16 cellular contexts compared by ENCODE assay signal in genomic region chr3:567488-568173, GRCh38.
DNase-seq lines count a peak whose midpoint lies in the region; ATAC-seq and TF ChIP-seq lines count a peak whose summit lies in the region.
"Had no signal": no experiment of that assay in that cellular context is flagged by ENCODE, and none has a peak within 500 bp of the region (broad histone marks: within the 10 kb centered on the region; RNA-seq: fewer than 3 reads in every experiment).

No MANE protein-coding gene starts in this region.

- H4K8ac ChIP-seq in IMR-90 (ENCODE audit: low read depth in 2 of 2, low read length in 2 of 2): no peak overlapping the region

- H3K56ac ChIP-seq in IMR-90 (ENCODE audit: extremely low read depth, insufficient read depth, low read length): no peak overlapping the region

- no peak overlapping the region for H2BK20ac ChIP-seq in IMR-90 (ENCODE audit: low read depth, low read length)

- no peak overlapping the region for H2AK9ac ChIP-seq in IMR-90 (replicated peaks; ENCODE audit: low read depth, low read length, poor library complexity)

- H3K4me1 ChIP-seq in IMR-90 (ENCODE audit: control insufficient read depth, insufficient read depth, low read length): no peaks in the 10 kb centered on the region
- H3K4me1 ChIP-seq: Caco-2 had no signal

- peak; percentile 76 for DNase-seq in DMS 273 (lab: John Stamatoyannopoulos, UW; ENCODE audit: unreplicated experiment)
- DNase-seq in IMR-90: no peak
- DNase-seq in OCI-M1 (lab: John Stamatoyannopoulos, UW): peak; percentile 17
- no peak for DNase-seq in SKM-1 treated with dmso at 0.1 percent for 144 hours (lab: John Stamatoyannopoulos, UW; ENCODE audit: unreplicated experiment)
- DNase-seq in ecto neural progenitor cell (ENCODE audit: low spot score): no peak
- DNase-seq in mesenteric fat pad (ENCODE audit: low spot score): no peak
- DNase-seq: AML-193; Caco-2; CD4-positive, alpha-beta T cell; DMS79 treated with DMSO at 0.1 percent for 48 hours; GF-D8; HCEC 1CT had no signal

- H3K14ac ChIP-seq in IMR-90 (replicated peaks; ENCODE audit: low read depth, low read length): no peak overlapping the region

- H3K27me3 ChIP-seq in IMR-90 (ENCODE audit: control insufficient read depth, insufficient read depth, low read length) (no peaks in the 10 kb centered on the region), neural cell (ENCODE audit: insufficient read depth, low read depth, low read length) (no peaks in the 10 kb centered on the region)

- H3K36me3 ChIP-seq in IMR-90 (ENCODE audit: control insufficient read depth, insufficient read depth, low read length): no peaks in the 10 kb centered on the region
- no peaks in the 10 kb centered on the region for H3K36me3 ChIP-seq in neural cell (ENCODE audit: insufficient read depth, low read length)

- no peaks in the 10 kb centered on the region for H3K9me1 ChIP-seq in IMR-90 (ENCODE audit: insufficient read depth, low read length)

- dilution Hi-C loops in IMR-90 (cut with HindIII; ENCODE audit: low sequenced_read_pairs, unreplicated experiment): no loop called here

- H3K9me3 ChIP-seq in IMR-90 (ENCODE audit: control insufficient read depth, insufficient read depth, low read length) (0 out of 2 replicates have a peak, but pooled peaks cover 2% of the 10 kb centered on the region), neural cell (ENCODE audit: low read length) (no peaks in the 10 kb centered on the region)
- H3K9me3 ChIP-seq: Caco-2 had no signal

- no peak overlapping the region for H4K5ac ChIP-seq in IMR-90 (ENCODE audit: low read depth, low read length)

- TF ChIP-seq EP300 in neural cell (conservative IDR thresholded peaks at IDR 0.05; ENCODE audit: poor library complexity, severe bottlenecking): peak; percentile 46

- H3K4me3 ChIP-seq in IMR-90 (ENCODE audit: insufficient read depth, low read depth, low read length) (no peak overlapping the region), neural cell (ENCODE audit: low read length) (no peak overlapping the region)
- H3K4me3 ChIP-seq: GM23338 had no signal

- no peaks in the 10 kb centered on the region for H3K79me1 ChIP-seq in IMR-90 (ENCODE audit: low read depth in 1 of 2, low read length in 2 of 2)

- H3K9ac ChIP-seq in IMR-90 (ENCODE audit: low read depth, low read length) (no peak overlapping the region), neural cell (ENCODE audit: low read length) (no peak overlapping the region)

- H4K20me1 ChIP-seq in IMR-90 (ENCODE audit: insufficient read depth, low read length) (no peaks in the 10 kb centered on the region), neural cell (ENCODE audit: insufficient read depth) (no peaks in the 10 kb centered on the region)

- no peak overlapping the region for H3K23ac ChIP-seq in IMR-90 (ENCODE audit: low read depth, low read length)

- H2BK120ac ChIP-seq in IMR-90 (ENCODE audit: low read depth, low read length): no peak overlapping the region

- TF ChIP-seq POLR2A in IMR-90 (IDR thresholded peaks at IDR 0.05; ENCODE audit: low read depth, low read length): no peak

- in situ Hi-C loops in IMR-90 (cut with MboI; ENCODE audit: low sequenced_read_pairs): no loop called here

- no peaks in the 10 kb centered on the region for H3K79me2 ChIP-seq in neural cell (replicated peaks; ENCODE audit: insufficient read depth, low read length)

- H2AFZ ChIP-seq in IMR-90 (replicated peaks; ENCODE audit: low read length, poor library complexity): no peak overlapping the region
- H2AFZ ChIP-seq in neural cell (ENCODE audit: low read depth, low read length): no peak overlapping the region
- H2AFZ ChIP-seq: GM23338 had no signal

- TF ChIP-seq CTCF in IMR-90 (conservative IDR thresholded peaks at IDR 0.05; ENCODE audit: low read depth, low read length) (no peak), neural cell (IDR thresholded peaks at IDR 0.05; ENCODE audit: poor library complexity, severe bottlenecking) (no peak)

- H3K18ac ChIP-seq in IMR-90 (ENCODE audit: low read depth, low read length): no peak overlapping the region

- WGBS in IMR-90 (ENCODE audit: extremely low coverage in 2 of 2, insufficient read length in 1 of 2), 2 experiments: no CpG with 5 or more reads among the region's 5 CpGs

- no peaks in the 10 kb centered on the region for H3K9me2 ChIP-seq in neural cell (ENCODE audit: insufficient read depth, low read length)

- H2BK5ac ChIP-seq in IMR-90 (ENCODE audit: low read depth, low read length, poor library complexity, severe bottlenecking): no peak overlapping the region

- H2BK15ac ChIP-seq in IMR-90 (ENCODE audit: low read depth, low read length): no peak overlapping the region

- ATAC-seq in IMR-90 (ENCODE audit: low read depth): no peak
- ATAC-seq: GM23338 had no signal

- POLR2A ChIA-PET in IMR-90 (lab: Charles Lee; ENCODE audit: unreplicated experiment): no interaction called here

- H2AK5ac ChIP-seq in IMR-90 (ENCODE audit: low read depth, low read length): no peak overlapping the region

- H3K27ac ChIP-seq in IMR-90 (ENCODE audit: insufficient read depth, low read length) (no peak overlapping the region), neural cell (ENCODE audit: low read length) (peak overlapping the region; percentile 21)
- H3K27ac ChIP-seq: C4-2B, HL-60 had no signal

- intact Hi-C loops in IMR-90 (cut with micrococcal nuclease): no loop called here

- no peak overlapping the region for H3K4ac ChIP-seq in IMR-90 (ENCODE audit: low read depth, low read length)

- no peak overlapping the region for H4K91ac ChIP-seq in IMR-90 (ENCODE audit: insufficient read depth, low read depth, low read length)

- BruUV-seq in IMR-90 (replicated peaks; lab: Mats Ljungman, UMichigan): no TSS peak

- CTCF ChIA-PET in IMR-90 (lab: Yijun Ruan, JAX): no interaction called here

- H3K4me2 ChIP-seq in IMR-90 (ENCODE audit: low read depth, low read length) (no peak overlapping the region), neural cell (ENCODE audit: low read length) (peak overlapping the region; percentile 1)
- H3K4me2 ChIP-seq: GM23338 had no signal

- no peaks in the 10 kb centered on the region for H3F3A ChIP-seq in neural cell (ENCODE audit: insufficient read depth, low read length, poor library complexity, severe bottlenecking)

- no peak for TF ChIP-seq RAD21 in IMR-90 (IDR thresholded peaks at IDR 0.05; ENCODE audit: low read length)
- no peak for TF ChIP-seq RAD21 in neural cell (conservative IDR thresholded peaks at IDR 0.05)

TF ChIP-seq in IMR-90, 13 proteins besides CTCF, POLR2A, EP300 and RAD21:
- TF ChIP-seq NFE2L2 (IDR thresholded peaks at IDR 0.05; ENCODE audit: low read depth, low read length) (peak; percentile 56), ELK1 (IDR thresholded peaks at IDR 0.05; ENCODE audit: borderline replicate concordance, low read depth, low read length) (no peak)

TF ChIP-seq in neural cell, 6 proteins besides CTCF, POLR2A, EP300 and RAD21:
- no peak for TF ChIP-seq SMC3 (conservative IDR thresholded peaks at IDR 0.05; ENCODE audit: poor library complexity)
- no peak for TF ChIP-seq REST (IDR thresholded peaks at IDR 0.05; ENCODE audit: borderline replicate concordance)
TF ChIP-seq in neural cell: peak in this region for 0.

Comparison
In these comparisons a context has a peak if more than half of its experiments do, and no peak if none do; other contexts are left out.
1. DNase-seq: peak in DMS 273 (single experiment) and OCI-M1 (single experiment); none in IMR-90 (single experiment), SKM-1 treated with dmso at 0.1 percent for 144 hours (single experiment), ecto neural progenitor cell (single experiment) and mesenteric fat pad (single experiment).